14 cellular contexts compared by ENCODE assay signal in genomic region chr2:201275069-201275468, GRCh38.
"Had no signal": no experiment of that assay in that cellular context is flagged by ENCODE, and none has a peak within 500 bp of the region (broad histone marks: within the 10 kb centered on the region; RNA-seq: fewer than 3 reads in every experiment).

No MANE protein-coding gene starts in this region.

- H3K36me3 ChIP-seq: cardiac muscle cell, thoracic aorta had no signal

- H3K27ac ChIP-seq: cardiac muscle cell, thoracic aorta had no signal

- H3K27me3 ChIP-seq: cardiac muscle cell had no signal

- H3K27ac Mint-ChIP-seq: nephron progenitor cell had no signal

- ATAC-seq: stimulated activated naive CD8-positive, alpha-beta T cell treated with anti-CD3 and anti-CD28 coated beads, Interleukin-15, amount 100 ng/mL, for 72 hours had no signal

- DNase-seq: activated CD4-positive, alpha-beta T cell treated with anti-CD3 and anti-CD28 coated beads, Interleukin-2, amount 50 U/mL, for 4 hours; activated CD4-positive, CD25-positive, alpha-beta regulatory T cell; activated effector memory CD4-positive, alpha-beta T cell treated with Interleukin-2 at 50 U/mL for 16 hours; foreskin melanocyte; nephron progenitor cell; SK-N-SH; stimulated activated CD4-positive, alpha-beta T cell treated with anti-CD3 and anti-CD28 coated beads, Interleukin-2, amount 100 ng/mL, for 48 hours; stimulated activated naive CD8-positive, alpha-beta T cell treated with anti-CD3 and anti-CD28 coated beads, Interleukin-15, amount 100 ng/mL, for 72 hours; T-helper 2 cell had no signal

- H3K9me3 Mint-ChIP-seq: nephron progenitor cell had no signal

- H3K27me3 Mint-ChIP-seq: stimulated activated naive CD8-positive, alpha-beta T cell treated with anti-CD3 and anti-CD28 coated beads, Interleukin-15, amount 100 ng/mL, for 72 hours had no signal

- H3K4me3 ChIP-seq: cardiac muscle cell, thoracic aorta had no signal

- FAIRE-seq: colon, endothelial cell of umbilical vein, islet of Langerhans had no signal

- H3K4me1 Mint-ChIP-seq: nephron progenitor cell had no signal

- H3K4me3 Mint-ChIP-seq: nephron progenitor cell; stimulated activated naive CD8-positive, alpha-beta T cell treated with anti-CD3 and anti-CD28 coated beads, Interleukin-15, amount 100 ng/mL, for 72 hours had no signal

- H3K9me3 ChIP-seq: SK-N-SH, thoracic aorta had no signal
